ENCODE assay signal across 1 cellular context in the genomic region with DNA sequence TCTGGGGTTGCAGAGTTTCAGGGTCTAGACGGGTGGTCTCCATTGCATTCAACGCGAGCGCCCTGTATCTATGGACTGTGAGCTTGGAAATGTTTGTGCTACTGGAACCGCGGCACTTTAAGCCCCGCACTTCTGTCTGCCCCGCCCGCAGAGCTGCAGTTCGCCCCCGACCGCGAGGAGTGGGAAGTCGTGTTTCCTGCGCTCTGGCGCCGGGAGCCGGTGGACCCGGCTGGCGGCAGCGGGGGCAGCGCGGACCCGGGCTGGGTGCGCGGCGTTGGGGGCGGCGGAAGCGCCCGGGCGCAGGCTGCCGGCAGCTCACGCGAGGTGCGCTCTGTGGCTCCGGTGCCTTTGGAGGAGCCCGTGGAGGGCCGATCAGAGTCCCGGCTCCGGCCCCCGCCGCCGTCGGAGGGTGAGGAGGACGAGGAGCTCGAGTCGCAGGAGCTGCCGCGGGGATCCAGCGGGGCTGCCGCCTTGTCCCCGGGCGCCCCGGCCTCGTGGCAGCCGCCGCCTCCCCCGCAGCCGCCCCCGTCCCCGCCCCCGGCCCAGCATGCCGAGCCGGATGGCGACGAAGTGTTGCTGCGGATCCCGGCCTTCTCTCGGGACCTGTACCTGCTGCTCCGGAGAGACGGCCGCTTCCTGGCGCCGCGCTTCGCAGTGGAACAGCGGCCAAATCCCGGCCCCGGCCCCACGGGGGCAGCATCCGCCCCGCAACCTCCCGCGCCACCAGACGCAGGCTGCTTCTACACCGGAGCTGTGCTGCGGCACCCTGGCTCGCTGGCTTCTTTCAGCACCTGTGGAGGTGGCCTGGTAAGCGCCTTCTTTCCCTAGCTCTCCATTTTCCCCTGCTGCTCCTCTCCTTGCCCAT.
TF ChIP-seq lines count a peak whose summit lies in the region.

No MANE protein-coding gene starts in this region.

TF ChIP-seq in IMR-90, 13 proteins besides CTCF, POLR2A, EP300 and RAD21:
- TF ChIP-seq, protein P1, sequence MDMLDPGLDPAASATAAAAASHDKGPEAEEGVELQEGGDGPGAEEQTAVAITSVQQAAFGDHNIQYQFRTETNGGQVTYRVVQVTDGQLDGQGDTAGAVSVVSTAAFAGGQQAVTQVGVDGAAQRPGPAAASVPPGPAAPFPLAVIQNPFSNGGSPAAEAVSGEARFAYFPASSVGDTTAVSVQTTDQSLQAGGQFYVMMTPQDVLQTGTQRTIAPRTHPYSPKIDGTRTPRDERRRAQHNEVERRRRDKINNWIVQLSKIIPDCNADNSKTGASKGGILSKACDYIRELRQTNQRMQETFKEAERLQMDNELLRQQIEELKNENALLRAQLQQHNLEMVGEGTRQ (IDR thresholded peaks at IDR 0.05; ENCODE audit: low read depth, low read length), result no peak
- TF ChIP-seq NFE2L2 (IDR thresholded peaks at IDR 0.05; ENCODE audit: low read depth, low read length), result no peak
- TF ChIP-seq CHD1 (IDR thresholded peaks at IDR 0.05; ENCODE audit: low read depth, low read length), result no peak
- no peak for TF ChIP-seq RFX5 (IDR thresholded peaks at IDR 0.05; ENCODE audit: low read depth, low read length)
- TF ChIP-seq SMC3 (IDR thresholded peaks at IDR 0.05; ENCODE audit: low read depth, low read length), result no peak
- TF ChIP-seq RCOR1 (IDR thresholded peaks at IDR 0.05; ENCODE audit: insufficient replicate concordance, low read length), result no peak
- no peak for TF ChIP-seq FOS (IDR thresholded peaks at IDR 0.05; ENCODE audit: low read depth, low read length)
- TF ChIP-seq MAFK (IDR thresholded peaks at IDR 0.05; ENCODE audit: low read depth, low read length), result no peak
- TF ChIP-seq MAZ (IDR thresholded peaks at IDR 0.05; ENCODE audit: borderline replicate concordance, low read depth, low read length), result no peak
- TF ChIP-seq MXI1 (IDR thresholded peaks at IDR 0.05; ENCODE audit: borderline replicate concordance, low read depth, low read length), result no peak
